Comparison of ENCODE assay signal across 8 cellular contexts in the genomic region with DNA sequence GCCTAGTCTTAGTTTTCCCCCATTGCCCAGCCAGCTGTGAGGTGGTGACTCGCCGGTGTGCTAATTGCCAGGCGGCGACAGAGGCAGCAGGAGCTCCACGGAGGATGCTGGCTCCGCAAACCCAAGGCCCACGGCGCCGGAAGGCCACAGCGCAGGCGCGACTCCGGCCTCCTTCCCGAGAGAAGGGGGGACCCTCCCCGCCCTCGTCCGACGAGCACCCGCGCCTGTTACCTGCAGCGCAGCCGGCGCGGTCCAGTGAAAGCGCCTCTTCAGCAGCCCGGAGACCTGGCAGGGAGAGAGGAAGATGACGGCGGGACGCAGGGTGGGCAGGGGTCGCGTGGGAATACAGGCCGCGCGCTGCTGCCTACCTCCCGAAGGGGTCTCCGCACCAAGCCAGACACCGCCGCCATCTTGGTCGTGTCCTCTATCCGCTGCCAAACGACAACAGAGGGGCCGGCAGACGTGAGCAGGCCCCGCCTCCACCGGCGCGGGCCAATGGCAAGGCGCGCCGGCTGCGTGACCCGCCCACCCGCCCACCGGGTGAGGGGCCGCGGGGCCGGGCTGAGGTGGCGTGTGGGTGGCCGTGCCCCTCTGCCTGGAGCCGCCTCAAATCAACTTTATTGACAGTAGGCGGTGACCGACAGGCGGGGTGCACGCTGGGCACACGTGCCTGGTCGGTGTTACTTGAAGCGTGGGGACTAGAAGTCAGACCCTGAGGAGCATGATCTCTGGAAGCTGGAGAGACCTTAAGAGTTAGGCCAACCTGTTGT. TPM values are rescaled to one million over a fixed set of nuclear protein-coding genes. Genes with fewer than 3 reads are reported as not detected.
A peak's percentile ranks its signal among the peaks of the same experiment; 100 is the strongest.
DNase-seq lines count a peak whose midpoint lies in the region; ATAC-seq lines count a peak whose summit lies in the region.

A gene (minus strand): TSS at position 433 of the 770 bp plus-strand sequence. CDS start 23 bp downstream, at position 410.

- DNase-seq in AML-193 (lab: John Stamatoyannopoulos, UW) (peak; percentile 91), NCI-H510A treated with DMSO at 0.1 percent for 48 hours (lab: John Stamatoyannopoulos, UW) (peak; percentile 69), cerebellum (ENCODE audit: low spot score) (peak; percentile 96), kidney glomerular epithelial cell (lab: John Stamatoyannopoulos, UW) (peak; percentile 70)
- peak; percentile 81 for DNase-seq in activated CD4-positive, alpha-beta T cell treated with anti-CD3 and anti-CD28 coated beads for 24 hours (ENCODE audit: low read depth in 2 of 2)
- peak; percentile 81 to 86 for DNase-seq in stimulated activated CD4-positive, alpha-beta T cell treated with anti-CD3 and anti-CD28 coated beads, Interleukin-15, amount 100 ng/mL, for 48 hours (ENCODE audit: low read depth in 2 of 2)

- peak; percentile 92 for ATAC-seq in GM19043 (IDR thresholded peaks at IDR 0.05; ENCODE audit: low read depth, unreplicated experiment)
- peak; percentile 97 for ATAC-seq in HG03354 (IDR thresholded peaks at IDR 0.05; ENCODE audit: poor library complexity, severe bottlenecking, unreplicated experiment)

RNA-seq across cellular contexts. Expression of the gene that starts here (rescaled TPM):
- 44.9 TPM for total RNA-seq in cerebellum

Comparison
In these comparisons a context has a peak if more than half of its experiments do, and no peak if none do; other contexts are left out.
1. Peak in every context shown above with its lines: DNase-seq and ATAC-seq.